25 cellular contexts compared by ENCODE assay signal in genomic region chr18:12699747-12700146, GRCh38.
"Had no signal": no experiment of that assay in that cellular context is flagged by ENCODE, and none has a peak within 500 bp of the region (broad histone marks: within the 10 kb centered on the region; RNA-seq: fewer than 3 reads in every experiment).

No MANE protein-coding gene starts in this region.

- ATAC-seq: activated CD8-positive, alpha-beta T cell treated with anti-CD3 and anti-CD28 coated beads, Interleukin-2, amount 10 ng/mL, durations not matched to agents 7 days and 5 days; activated naive CD4-positive, alpha-beta T cell treated with anti-CD3 and anti-CD28 coated beads, Interleukin-2, amount 50 U/mL, for 72 hours; esophagus mucosa; left lung; natural killer cell; stimulated activated memory B cell treated with anti-CD40 and anti-IgM and Interleukin-4, amounts not matched to agents 10 μg/mL and 1 μg/mL and 100 μg/mL, for 72 hours had no signal

- H3K36me3 ChIP-seq: brain microvascular endothelial cell, uterus had no signal

- FAIRE-seq: TTC549 had no signal

- H3K27ac Mint-ChIP-seq: activated CD8-positive, alpha-beta T cell treated with anti-CD3 and anti-CD28 coated beads, Interleukin-2, amount 10 ng/mL, durations not matched to agents 7 days and 5 days; activated naive CD4-positive, alpha-beta T cell treated with anti-CD3 and anti-CD28 coated beads, Interleukin-2, amount 50 U/mL, for 72 hours; activated T-helper 1 cell treated with anti-CD3 and anti-CD28 coated beads, Interleukin-12 subunit alpha, Interleukin-12 subunit beta, Interleukin-2, Interleukin-4 antibody, amounts not matched to agents 30 ng/mL and 10 ng/mL and 1 ng/mL, durations not matched to agents 14 hours and 24 hours and 36 hours; natural killer cell; stimulated activated memory B cell treated with anti-CD40 and anti-IgM and Interleukin-4, amounts not matched to agents 10 μg/mL and 1 μg/mL and 100 μg/mL, for 72 hours had no signal

- DNase-seq: activated CD4-positive, alpha-beta T cell treated with anti-CD3 and anti-CD28 coated beads for 1 hour; activated CD4-positive, alpha-beta T cell treated with anti-CD3 and anti-CD28 coated beads, Interleukin-2, amount 50 U/mL, for 1 hour; activated CD8-positive, alpha-beta T cell treated with anti-CD3 and anti-CD28 coated beads, Interleukin-2, amount 10 ng/mL, durations not matched to agents 7 days and 5 days; aorta; brain microvascular endothelial cell; central memory CD4-positive, alpha-beta T cell; dermis blood vessel endothelial cell; effector memory CD4-positive, alpha-beta T cell; foreskin melanocyte; kidney glomerular epithelial cell; left lung; mammary epithelial cell; midbrain; natural killer cell; sigmoid colon; stimulated activated CD4-positive, alpha-beta T cell treated with anti-CD3 and anti-CD28 coated beads, Interleukin-15, amount 100 ng/mL, for 24 hours; transverse colon; uterus had no signal

- H3K4me3 Mint-ChIP-seq: stimulated activated memory B cell treated with anti-CD40 and anti-IgM and Interleukin-4, amounts not matched to agents 10 μg/mL and 1 μg/mL and 100 μg/mL, for 72 hours had no signal

- H3K4me3 ChIP-seq: hepatocyte, left lung, sigmoid colon, smooth muscle cell, transverse colon, uterus had no signal

- H2AFZ ChIP-seq: hepatocyte had no signal

- H3K36me3 Mint-ChIP-seq: natural killer cell had no signal

- H3K9me3 ChIP-seq: left lung, sigmoid colon, transverse colon, uterus had no signal

- H3K27ac ChIP-seq: brain microvascular endothelial cell, hepatocyte, left lung, sigmoid colon, transverse colon, uterus had no signal

- H3K27me3 ChIP-seq: brain microvascular endothelial cell, hepatocyte, left lung, sigmoid colon, transverse colon, uterus had no signal

- H3K9me3 Mint-ChIP-seq: activated naive CD4-positive, alpha-beta T cell treated with anti-CD3 and anti-CD28 coated beads, Interleukin-2, amount 50 U/mL, for 72 hours; activated T-helper 1 cell treated with anti-CD3 and anti-CD28 coated beads, Interleukin-12 subunit alpha, Interleukin-12 subunit beta, Interleukin-2, Interleukin-4 antibody, amounts not matched to agents 30 ng/mL and 10 ng/mL and 1 ng/mL, durations not matched to agents 14 hours and 24 hours and 36 hours; natural killer cell; stimulated activated memory B cell treated with anti-CD40 and anti-IgM and Interleukin-4, amounts not matched to agents 10 μg/mL and 1 μg/mL and 100 μg/mL, for 72 hours had no signal

- H3K4me2 ChIP-seq: smooth muscle cell had no signal

- H3K27me3 Mint-ChIP-seq: stimulated activated memory B cell treated with anti-CD40 and anti-IgM and Interleukin-4, amounts not matched to agents 10 μg/mL and 1 μg/mL and 100 μg/mL, for 72 hours had no signal
